In genomic region chr22:36775589-36775965, GRCh38 we compare ENCODE assay signal across 1 cellular context.
TF ChIP-seq lines count a peak whose summit lies in the region.

No MANE protein-coding gene starts in this region.

TF ChIP-seq in H1, 55 proteins besides CTCF, POLR2A, EP300 and RAD21:
- TF ChIP-seq SIN3A (conservative IDR thresholded peaks at IDR 0.05 in 1 of 2, IDR thresholded peaks at IDR 0.05 in 1 of 2; ENCODE audit: low read depth in 1 of 2, low read length in 2 of 2): peak in 1 of 2 experiments; percentile 68; a peak in 1 of 4 replicates
- peak; percentile 49 for TF ChIP-seq SAP30 (IDR thresholded peaks at IDR 0.05; ENCODE audit: insufficient read depth, insufficient replicate concordance, low read length)
- TF ChIP-seq TAF1 (IDR thresholded peaks at IDR 0.05; ENCODE audit: low read depth, low read length): no peak
TF ChIP-seq in H1: peak in this region for 2.
